1 cellular context compared by ENCODE assay signal in genomic region chr5:441996-442334, GRCh38.
TF ChIP-seq lines count a peak whose summit lies in the region.

No MANE protein-coding gene starts in this region.

TF ChIP-seq in H1, 55 proteins besides CTCF, POLR2A, EP300 and RAD21 (continued from another document):
- no peak for TF ChIP-seq CBX8 (IDR thresholded peaks at IDR 0.05; ENCODE audit: borderline replicate concordance, low read depth, low read length)
- TF ChIP-seq KDM5A (IDR thresholded peaks at IDR 0.05; ENCODE audit: low read length): no peak
- no peak for TF ChIP-seq SIRT6 (IDR thresholded peaks at IDR 0.05; ENCODE audit: low read length)
- no peak for TF ChIP-seq E2F6 (IDR thresholded peaks at IDR 0.05)
- no peak for TF ChIP-seq FOSL1 (IDR thresholded peaks at IDR 0.05; ENCODE audit: insufficient read depth, low read depth, low read length)
- TF ChIP-seq EGR1 (IDR thresholded peaks at IDR 0.05; ENCODE audit: borderline replicate concordance, low read depth, low read length): no peak
- TF ChIP-seq BACH1 (IDR thresholded peaks at IDR 0.05; ENCODE audit: low read length): no peak
- TF ChIP-seq ASH2L (IDR thresholded peaks at IDR 0.05; ENCODE audit: low read length): no peak
- no peak for TF ChIP-seq ZNF274 (IDR thresholded peaks at IDR 0.05; ENCODE audit: borderline replicate concordance, extremely low read depth, low read length)
- TF ChIP-seq RXRA (IDR thresholded peaks at IDR 0.05; ENCODE audit: insufficient read depth, low read depth, low read length): no peak
- no peak for TF ChIP-seq CTBP2 (IDR thresholded peaks at IDR 0.05; ENCODE audit: borderline replicate concordance, insufficient read depth, insufficient read length, low read length)
- no peak for TF ChIP-seq SAP30 (IDR thresholded peaks at IDR 0.05; ENCODE audit: insufficient read depth, insufficient replicate concordance, low read length)
- no peak for TF ChIP-seq CHD2 (IDR thresholded peaks at IDR 0.05; ENCODE audit: low read length)
- TF ChIP-seq POU5F1 (IDR thresholded peaks at IDR 0.05; ENCODE audit: low read depth, low read length): no peak
- TF ChIP-seq TAF1 (IDR thresholded peaks at IDR 0.05; ENCODE audit: low read depth, low read length): no peak
- no peak for TF ChIP-seq MAX (IDR thresholded peaks at IDR 0.05)
TF ChIP-seq in H1: peak in this region for 0.
